16 cellular contexts compared by ENCODE assay signal in genomic region chr4:27049101-27049829, GRCh38.
A peak's percentile ranks its signal among the peaks of the same experiment; 100 is the strongest.
DNase-seq lines count a peak whose midpoint lies in the region; ATAC-seq and TF ChIP-seq lines count a peak whose summit lies in the region.
"Had no signal": no experiment of that assay in that cellular context is flagged by ENCODE, and none has a peak within 500 bp of the region (broad histone marks: within the 10 kb centered on the region; RNA-seq: fewer than 3 reads in every experiment).

No MANE protein-coding gene starts in this region.

- peaks cover 4% of the 10 kb centered on the region for H3K4me1 Mint-ChIP-seq in activated naive CD8-positive, alpha-beta T cell (ENCODE audit: low read depth)
- peaks cover 8% of the 10 kb centered on the region for H3K4me1 Mint-ChIP-seq in activated naive CD8-positive, alpha-beta T cell treated with anti-CD3 and anti-CD28 coated beads for 36 hours
- peaks cover 5% of the 10 kb centered on the region for H3K4me1 Mint-ChIP-seq in activated naive CD8-positive, alpha-beta T cell treated with anti-CD3 and anti-CD28 coated beads, Interleukin-2, amount 50 U/mL, for 24 hours
- H3K4me1 Mint-ChIP-seq in memory B cell, result peaks cover 4% of the 10 kb centered on the region

- no peak overlapping the region for H3K27ac ChIP-seq in vagina
- H3K27ac ChIP-seq: esophagus muscularis mucosa had no signal

- H3K4me3 ChIP-seq in vagina, result no peak overlapping the region

- no peaks in the 10 kb centered on the region for H3K36me3 Mint-ChIP-seq in activated naive CD8-positive, alpha-beta T cell
- peaks cover 3% of the 10 kb centered on the region for H3K36me3 Mint-ChIP-seq in activated naive CD8-positive, alpha-beta T cell treated with anti-CD3 and anti-CD28 coated beads for 36 hours
- H3K36me3 Mint-ChIP-seq in activated naive CD8-positive, alpha-beta T cell treated with anti-CD3 and anti-CD28 coated beads, Interleukin-2, amount 50 U/mL, for 24 hours (ENCODE audit: low read depth), result no peaks in the 10 kb centered on the region
- H3K36me3 Mint-ChIP-seq in memory B cell, result peaks cover 4% of the 10 kb centered on the region
- H3K36me3 Mint-ChIP-seq: CD4-positive, CD25-positive, alpha-beta regulatory T cell had no signal

- ATAC-seq in activated naive CD8-positive, alpha-beta T cell treated with anti-CD3 and anti-CD28 coated beads, Interleukin-2, amount 50 U/mL, for 24 hours, result peak; percentile 28
- ATAC-seq in memory B cell (ENCODE audit: low read depth) (no peak), sciatic nerve (no peak)

- H3K4me3 Mint-ChIP-seq in activated naive CD8-positive, alpha-beta T cell, result peak overlapping the region; percentile 56
- no peak overlapping the region for H3K4me3 Mint-ChIP-seq in activated naive CD8-positive, alpha-beta T cell treated with anti-CD3 and anti-CD28 coated beads for 36 hours
- no peak overlapping the region for H3K4me3 Mint-ChIP-seq in activated naive CD8-positive, alpha-beta T cell treated with anti-CD3 and anti-CD28 coated beads, Interleukin-2, amount 50 U/mL, for 24 hours
- peak overlapping the region; percentile 59 for H3K4me3 Mint-ChIP-seq in memory B cell

- no peaks in the 10 kb centered on the region for H3K9me3 ChIP-seq in vagina
- H3K9me3 ChIP-seq: esophagus muscularis mucosa had no signal

- H3K4me1 ChIP-seq in vagina, result no peaks in the 10 kb centered on the region

- no peaks in the 10 kb centered on the region for H3K36me3 ChIP-seq in vagina
- H3K36me3 ChIP-seq: esophagus muscularis mucosa had no signal

- H3K27me3 Mint-ChIP-seq in activated naive CD8-positive, alpha-beta T cell, result peaks cover 28% of the 10 kb centered on the region
- peaks cover 59% of the 10 kb centered on the region for H3K27me3 Mint-ChIP-seq in activated naive CD8-positive, alpha-beta T cell treated with anti-CD3 and anti-CD28 coated beads for 36 hours
- H3K27me3 Mint-ChIP-seq in activated naive CD8-positive, alpha-beta T cell treated with anti-CD3 and anti-CD28 coated beads, Interleukin-2, amount 50 U/mL, for 24 hours, result peaks cover 39% of the 10 kb centered on the region
- peaks cover 20% of the 10 kb centered on the region for H3K27me3 Mint-ChIP-seq in memory B cell

- no peak for TF ChIP-seq POLR2A in vagina (IDR thresholded peaks at IDR 0.05)

- H3K27me3 ChIP-seq in vagina, result no peaks in the 10 kb centered on the region
- H3K27me3 ChIP-seq: esophagus muscularis mucosa had no signal

- no peak overlapping the region for H3K27ac Mint-ChIP-seq in activated naive CD8-positive, alpha-beta T cell
- H3K27ac Mint-ChIP-seq in activated naive CD8-positive, alpha-beta T cell treated with anti-CD3 and anti-CD28 coated beads for 36 hours, result no peak overlapping the region
- H3K27ac Mint-ChIP-seq in activated naive CD8-positive, alpha-beta T cell treated with anti-CD3 and anti-CD28 coated beads, Interleukin-2, amount 50 U/mL, for 24 hours, result no peak overlapping the region
- H3K27ac Mint-ChIP-seq in memory B cell, result no peak overlapping the region
- H3K27ac Mint-ChIP-seq: CD4-positive, CD25-positive, alpha-beta regulatory T cell had no signal

- no peak for TF ChIP-seq CTCF in vagina (IDR thresholded peaks at IDR 0.05)

- no peaks in the 10 kb centered on the region for H3K9me3 Mint-ChIP-seq in activated naive CD8-positive, alpha-beta T cell (ENCODE audit: low read depth)
- H3K9me3 Mint-ChIP-seq in activated naive CD8-positive, alpha-beta T cell treated with anti-CD3 and anti-CD28 coated beads for 36 hours, result no peaks in the 10 kb centered on the region
- H3K9me3 Mint-ChIP-seq in activated naive CD8-positive, alpha-beta T cell treated with anti-CD3 and anti-CD28 coated beads, Interleukin-2, amount 50 U/mL, for 24 hours, result no peaks in the 10 kb centered on the region
- peaks cover 3% of the 10 kb centered on the region for H3K9me3 Mint-ChIP-seq in memory B cell

- DNase-seq in activated naive CD8-positive, alpha-beta T cell treated with anti-CD3 and anti-CD28 coated beads for 36 hours, result no peak
- DNase-seq in activated naive CD8-positive, alpha-beta T cell treated with anti-CD3 and anti-CD28 coated beads, Interleukin-2, amount 50 U/mL, for 24 hours, result no peak
- DNase-seq in memory B cell (ENCODE audit: low spot score in 2 of 2), result no peak
- peak; percentile 40 to 64 for DNase-seq in vagina (ENCODE audit: extremely low spot score in 2 of 2)
- no peak for DNase-seq in sciatic nerve (ENCODE audit: low spot score)
- no peak for DNase-seq in activated T-cell treated with anti-CD3 and anti-CD28 coated beads, Interleukin-2, amount 50 U/mL, for 1 hour
- no peak for DNase-seq in activated effector memory CD4-positive, alpha-beta T cell treated with anti-CD3 and anti-CD28 coated beads, Interleukin-2, amount 50 U/mL, for 16 hours
- DNase-seq: activated CD4-positive, alpha-beta T cell treated with anti-CD3 and anti-CD28 coated beads, Interleukin-2, amount 50 U/mL, for 1 hour; activated naive CD4-positive, alpha-beta T cell treated with anti-CD3 and anti-CD28 coated beads, Interleukin-2, amount 50 U/mL, for 16 hours; activated T-cell treated with anti-CD3 and anti-CD28 coated beads for 4 hours; DND-41; glutamatergic neuron; stimulated activated CD4-positive, alpha-beta T cell treated with anti-CD3 and anti-CD28 coated beads, Interleukin-4, amount 100 ng/mL, for 4 hours had no signal

- intact Hi-C loops in vagina (cut with DNase I) (no loop called here), sciatic nerve (cut with DNase I) (no loop called here)

Comparison
In these comparisons a context has a peak if more than half of its experiments do, and no peak if none do; other contexts are left out.
1. H3K4me3 Mint-ChIP-seq: peak in activated naive CD8-positive, alpha-beta T cell (single experiment) and memory B cell (single experiment); none in activated naive CD8-positive, alpha-beta T cell treated with anti-CD3 and anti-CD28 coated beads for 36 hours (single experiment) and activated naive CD8-positive, alpha-beta T cell treated with anti-CD3 and anti-CD28 coated beads, Interleukin-2, amount 50 U/mL, for 24 hours (single experiment).
2. DNase-seq: peak in vagina (2 of 2); none in activated naive CD8-positive, alpha-beta T cell treated with anti-CD3 and anti-CD28 coated beads for 36 hours (single experiment), activated naive CD8-positive, alpha-beta T cell treated with anti-CD3 and anti-CD28 coated beads, Interleukin-2, amount 50 U/mL, for 24 hours (single experiment), memory B cell (0 of 2), sciatic nerve (single experiment), activated T-cell treated with anti-CD3 and anti-CD28 coated beads, Interleukin-2, amount 50 U/mL, for 1 hour (single experiment) and activated effector memory CD4-positive, alpha-beta T cell treated with anti-CD3 and anti-CD28 coated beads, Interleukin-2, amount 50 U/mL, for 16 hours (single experiment).